ENCODE assay signal across 1 cellular context in the genomic region with DNA sequence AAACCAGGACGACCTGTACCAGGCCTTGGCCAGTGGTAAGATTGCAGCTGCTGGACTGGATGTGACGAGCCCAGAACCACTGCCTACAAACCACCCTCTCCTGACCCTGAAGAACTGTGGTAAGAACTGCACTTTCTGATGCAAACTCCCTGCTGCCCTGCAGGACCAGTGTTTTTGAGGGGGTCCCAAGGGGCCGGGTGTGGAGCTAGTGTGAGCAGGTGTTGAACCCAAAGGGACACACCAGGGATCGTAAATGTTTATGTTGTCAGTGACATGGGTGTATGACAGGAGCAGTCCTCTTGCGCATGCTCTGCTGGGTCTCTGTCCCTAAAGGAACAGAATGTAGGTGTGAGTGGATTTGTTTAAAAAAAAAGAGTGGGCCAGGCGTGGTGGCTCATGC.
TF ChIP-seq lines count a peak whose summit lies in the region.

No MANE protein-coding gene starts in this region.

TF ChIP-seq in SK-N-SH, 30 proteins besides CTCF, POLR2A, EP300 and RAD21 (continued from another document):
- TF ChIP-seq, protein P1, sequence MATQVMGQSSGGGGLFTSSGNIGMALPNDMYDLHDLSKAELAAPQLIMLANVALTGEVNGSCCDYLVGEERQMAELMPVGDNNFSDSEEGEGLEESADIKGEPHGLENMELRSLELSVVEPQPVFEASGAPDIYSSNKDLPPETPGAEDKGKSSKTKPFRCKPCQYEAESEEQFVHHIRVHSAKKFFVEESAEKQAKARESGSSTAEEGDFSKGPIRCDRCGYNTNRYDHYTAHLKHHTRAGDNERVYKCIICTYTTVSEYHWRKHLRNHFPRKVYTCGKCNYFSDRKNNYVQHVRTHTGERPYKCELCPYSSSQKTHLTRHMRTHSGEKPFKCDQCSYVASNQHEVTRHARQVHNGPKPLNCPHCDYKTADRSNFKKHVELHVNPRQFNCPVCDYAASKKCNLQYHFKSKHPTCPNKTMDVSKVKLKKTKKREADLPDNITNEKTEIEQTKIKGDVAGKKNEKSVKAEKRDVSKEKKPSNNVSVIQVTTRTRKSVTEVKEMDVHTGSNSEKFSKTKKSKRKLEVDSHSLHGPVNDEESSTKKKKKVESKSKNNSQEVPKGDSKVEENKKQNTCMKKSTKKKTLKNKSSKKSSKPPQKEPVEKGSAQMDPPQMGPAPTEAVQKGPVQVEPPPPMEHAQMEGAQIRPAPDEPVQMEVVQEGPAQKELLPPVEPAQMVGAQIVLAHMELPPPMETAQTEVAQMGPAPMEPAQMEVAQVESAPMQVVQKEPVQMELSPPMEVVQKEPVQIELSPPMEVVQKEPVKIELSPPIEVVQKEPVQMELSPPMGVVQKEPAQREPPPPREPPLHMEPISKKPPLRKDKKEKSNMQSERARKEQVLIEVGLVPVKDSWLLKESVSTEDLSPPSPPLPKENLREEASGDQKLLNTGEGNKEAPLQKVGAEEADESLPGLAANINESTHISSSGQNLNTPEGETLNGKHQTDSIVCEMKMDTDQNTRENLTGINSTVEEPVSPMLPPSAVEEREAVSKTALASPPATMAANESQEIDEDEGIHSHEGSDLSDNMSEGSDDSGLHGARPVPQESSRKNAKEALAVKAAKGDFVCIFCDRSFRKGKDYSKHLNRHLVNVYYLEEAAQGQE (IDR thresholded peaks at IDR 0.05; ENCODE audit: low read depth, low read length), result no peak
- TF ChIP-seq CHD2 (IDR thresholded peaks at IDR 0.05; ENCODE audit: low read length, partially characterized antibody), result no peak
- no peak for TF ChIP-seq NFIC (IDR thresholded peaks at IDR 0.05; ENCODE audit: borderline replicate concordance)
- no peak for TF ChIP-seq GATA2 (CRISPR knock-in tag; IDR thresholded peaks at IDR 0.05)
- TF ChIP-seq GABPA (IDR thresholded peaks at IDR 0.05; ENCODE audit: low read depth), result no peak
- TF ChIP-seq NRF1 (IDR thresholded peaks at IDR 0.05; ENCODE audit: low read depth, low read length), result no peak
- no peak for TF ChIP-seq TCF12 (IDR thresholded peaks at IDR 0.05)
- no peak for TF ChIP-seq FOXM1 (IDR thresholded peaks at IDR 0.05; ENCODE audit: low read depth)
- TF ChIP-seq SMC3 (IDR thresholded peaks at IDR 0.05; ENCODE audit: low read depth, low read length), result no peak
- no peak for TF ChIP-seq POLR2AphosphoS5 (IDR thresholded peaks at IDR 0.05; ENCODE audit: low read depth, low read length)
- TF ChIP-seq MEF2A (IDR thresholded peaks at IDR 0.05; ENCODE audit: borderline replicate concordance, low read depth), result no peak
- TF ChIP-seq MAX (IDR thresholded peaks at IDR 0.05; ENCODE audit: low read depth), result no peak
- no peak for TF ChIP-seq USF2 (IDR thresholded peaks at IDR 0.05; ENCODE audit: borderline replicate concordance, low read depth, low read length)
- no peak for TF ChIP-seq ELF1 (IDR thresholded peaks at IDR 0.05)
- no peak for TF ChIP-seq FOSL2 (IDR thresholded peaks at IDR 0.05; ENCODE audit: borderline replicate concordance, low read depth)
TF ChIP-seq in SK-N-SH: peak in this region for 0.
